Comparison of ENCODE assay signal across 1 cellular context in genomic region chr19:45955905-45956608, GRCh38.
TF ChIP-seq lines count a peak whose summit lies in the region.

No MANE protein-coding gene starts in this region.

TF ChIP-seq in HCT116, 20 proteins besides CTCF, POLR2A, EP300 and RAD21 (continued from another document):
- TF ChIP-seq, protein P1, sequence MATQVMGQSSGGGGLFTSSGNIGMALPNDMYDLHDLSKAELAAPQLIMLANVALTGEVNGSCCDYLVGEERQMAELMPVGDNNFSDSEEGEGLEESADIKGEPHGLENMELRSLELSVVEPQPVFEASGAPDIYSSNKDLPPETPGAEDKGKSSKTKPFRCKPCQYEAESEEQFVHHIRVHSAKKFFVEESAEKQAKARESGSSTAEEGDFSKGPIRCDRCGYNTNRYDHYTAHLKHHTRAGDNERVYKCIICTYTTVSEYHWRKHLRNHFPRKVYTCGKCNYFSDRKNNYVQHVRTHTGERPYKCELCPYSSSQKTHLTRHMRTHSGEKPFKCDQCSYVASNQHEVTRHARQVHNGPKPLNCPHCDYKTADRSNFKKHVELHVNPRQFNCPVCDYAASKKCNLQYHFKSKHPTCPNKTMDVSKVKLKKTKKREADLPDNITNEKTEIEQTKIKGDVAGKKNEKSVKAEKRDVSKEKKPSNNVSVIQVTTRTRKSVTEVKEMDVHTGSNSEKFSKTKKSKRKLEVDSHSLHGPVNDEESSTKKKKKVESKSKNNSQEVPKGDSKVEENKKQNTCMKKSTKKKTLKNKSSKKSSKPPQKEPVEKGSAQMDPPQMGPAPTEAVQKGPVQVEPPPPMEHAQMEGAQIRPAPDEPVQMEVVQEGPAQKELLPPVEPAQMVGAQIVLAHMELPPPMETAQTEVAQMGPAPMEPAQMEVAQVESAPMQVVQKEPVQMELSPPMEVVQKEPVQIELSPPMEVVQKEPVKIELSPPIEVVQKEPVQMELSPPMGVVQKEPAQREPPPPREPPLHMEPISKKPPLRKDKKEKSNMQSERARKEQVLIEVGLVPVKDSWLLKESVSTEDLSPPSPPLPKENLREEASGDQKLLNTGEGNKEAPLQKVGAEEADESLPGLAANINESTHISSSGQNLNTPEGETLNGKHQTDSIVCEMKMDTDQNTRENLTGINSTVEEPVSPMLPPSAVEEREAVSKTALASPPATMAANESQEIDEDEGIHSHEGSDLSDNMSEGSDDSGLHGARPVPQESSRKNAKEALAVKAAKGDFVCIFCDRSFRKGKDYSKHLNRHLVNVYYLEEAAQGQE (IDR thresholded peaks at IDR 0.05; ENCODE audit: low read depth), result no peak
- TF ChIP-seq SP1 (IDR thresholded peaks at IDR 0.05; ENCODE audit: low read depth) (0 out of 2 replicates have a peak, but pooled peaks have one; percentile 39), MAX (IDR thresholded peaks at IDR 0.05) (peak; percentile 71), SIN3A (IDR thresholded peaks at IDR 0.05; ENCODE audit: low read depth) (no peak), FOSL1 (IDR thresholded peaks at IDR 0.05; ENCODE audit: low read depth) (peak; percentile 42)
TF ChIP-seq in HCT116: peak in this region for 4.
